ENCODE assay signal across 8 cellular contexts in the genomic region with DNA sequence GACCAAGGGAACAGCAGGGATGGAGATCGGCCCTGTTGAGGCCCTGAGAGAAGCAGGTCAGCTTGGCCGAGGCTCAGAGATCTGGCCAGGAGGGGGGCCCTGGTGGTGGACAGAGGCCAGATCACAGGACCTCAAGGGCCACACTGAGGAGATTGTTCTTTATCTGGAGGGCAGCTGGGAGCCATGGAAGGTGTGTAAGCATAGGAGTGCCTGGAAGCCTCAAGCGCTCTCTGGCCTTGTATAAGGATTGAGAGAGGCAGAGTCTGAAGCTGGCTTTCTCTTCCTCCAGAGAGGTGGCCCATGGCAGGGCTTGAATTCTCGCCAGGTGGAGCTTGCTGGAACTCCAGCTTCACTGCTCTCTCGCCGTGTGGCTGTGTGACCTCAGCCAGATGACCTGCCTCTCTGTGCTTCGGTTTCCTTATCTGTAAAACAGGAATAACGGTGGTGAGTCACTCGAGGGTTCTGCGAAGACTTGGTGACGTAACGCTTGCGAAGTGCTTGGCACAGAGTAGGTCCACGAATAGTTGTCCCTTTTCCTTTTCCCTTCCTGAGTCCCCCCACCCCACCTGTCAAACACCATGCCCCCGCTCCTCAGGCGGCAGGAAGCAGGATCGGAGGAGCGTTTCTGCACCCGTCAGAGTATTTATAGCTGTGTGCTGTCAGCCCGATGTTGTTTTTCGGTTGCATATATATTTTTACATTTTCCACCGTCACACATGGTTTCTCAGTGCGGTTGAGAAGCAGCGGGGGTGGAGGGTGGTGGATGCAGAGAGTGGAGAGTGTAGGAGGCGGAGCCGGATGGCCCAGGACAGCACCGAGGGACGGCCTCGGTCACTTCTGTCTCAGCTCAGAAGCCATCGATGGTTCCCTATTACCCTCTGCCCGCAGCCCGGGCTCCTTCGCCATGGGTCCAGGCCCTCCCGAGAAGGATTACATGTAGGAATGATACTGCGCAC. TPM values are rescaled to one million over a fixed set of nuclear protein-coding genes. Genes with fewer than 3 reads are reported as not detected.
A peak's percentile ranks its signal among the peaks of the same experiment; 100 is the strongest.
DNase-seq lines count a peak whose midpoint lies in the region; ATAC-seq and TF ChIP-seq lines count a peak whose summit lies in the region.

No MANE protein-coding gene starts in this region.

- H3K27ac Mint-ChIP-seq in activated T-cell treated with anti-CD3 and anti-CD28 coated beads, Interleukin-2, amount 50 U/mL, for 72 hours, result peak overlapping the region; percentile 95
- peak overlapping the region; percentile 97 for H3K27ac Mint-ChIP-seq in stimulated activated effector memory CD8-positive, alpha-beta T cell treated with anti-CD3 and anti-CD28 coated beads, Interleukin-12 subunit alpha, Interleukin-12 subunit beta, amount 100 ng/mL, for 72 hours

- H3K27me3 ChIP-seq in right lobe of liver, result no peaks in the 10 kb centered on the region

- TF ChIP-seq POLR2A in right lobe of liver (IDR thresholded peaks at IDR 0.05), result no peak

- 49% methylated on average over 17 of the region's 35 CpGs for WGBS in right lobe of liver (ENCODE audit: insufficient coverage, low coverage, low lambda C conversion rate, missing lambda C conversion rate)

- H3K9me3 ChIP-seq in right lobe of liver, result no peaks in the 10 kb centered on the region

- POLR2A ChIA-PET in HEK293T (lab: Yijun Ruan, JAX), result no interaction called here

- H3K36me3 Mint-ChIP-seq in activated T-cell treated with anti-CD3 and anti-CD28 coated beads, Interleukin-2, amount 50 U/mL, for 72 hours (ENCODE audit: insufficient read depth in 2 of 2), result no peaks in the 10 kb centered on the region
- peaks cover 17% of the 10 kb centered on the region for H3K36me3 Mint-ChIP-seq in stimulated activated effector memory CD8-positive, alpha-beta T cell treated with anti-CD3 and anti-CD28 coated beads, Interleukin-12 subunit alpha, Interleukin-12 subunit beta, amount 100 ng/mL, for 72 hours

- H3K4me1 Mint-ChIP-seq in activated T-cell treated with anti-CD3 and anti-CD28 coated beads, Interleukin-2, amount 50 U/mL, for 72 hours (ENCODE audit: low read depth), result peaks cover 59% of the 10 kb centered on the region
- H3K4me1 Mint-ChIP-seq in stimulated activated effector memory CD8-positive, alpha-beta T cell treated with anti-CD3 and anti-CD28 coated beads, Interleukin-12 subunit alpha, Interleukin-12 subunit beta, amount 100 ng/mL, for 72 hours, result peaks cover 52% of the 10 kb centered on the region

- H3K36me3 ChIP-seq in right lobe of liver, result no peaks in the 10 kb centered on the region

- no peaks in the 10 kb centered on the region for H3K4me1 ChIP-seq in right lobe of liver

- peak overlapping the region; percentile 73 to 86 for H3K4me3 Mint-ChIP-seq in activated T-cell treated with anti-CD3 and anti-CD28 coated beads, Interleukin-2, amount 50 U/mL, for 72 hours
- peak overlapping the region; percentile 78 for H3K4me3 Mint-ChIP-seq in stimulated activated effector memory CD8-positive, alpha-beta T cell treated with anti-CD3 and anti-CD28 coated beads, Interleukin-12 subunit alpha, Interleukin-12 subunit beta, amount 100 ng/mL, for 72 hours

- TF ChIP-seq CTCF in right lobe of liver (IDR thresholded peaks at IDR 0.05), result no peak

- DNase-seq in NAMALWA (ENCODE audit: low spot score), result peak; percentile 96
- peak; percentile 79 to 84 for DNase-seq in activated T-cell treated with anti-CD3 and anti-CD28 coated beads, Interleukin-2, amount 50 U/mL, for 72 hours
- no peak for DNase-seq in right lobe of liver
- DNase-seq in stimulated activated effector memory CD8-positive, alpha-beta T cell treated with anti-CD3 and anti-CD28 coated beads, Interleukin-12 subunit alpha, Interleukin-12 subunit beta, amount 100 ng/mL, for 72 hours (ENCODE audit: low spot score in 2 of 2), result peak; percentile 64 to 88
- DNase-seq in HEK293T (ENCODE audit: extremely low spot score), result no peak
- no peak for DNase-seq in NCI-H69 (lab: John Stamatoyannopoulos, UW)

- ATAC-seq in GM21717 (IDR thresholded peaks at IDR 0.05; ENCODE audit: unreplicated experiment) (peak; percentile 62), right lobe of liver (peak; percentile 54 to 67 (median 60))
- peak; percentile 83 to 84 for ATAC-seq in activated T-cell treated with anti-CD3 and anti-CD28 coated beads, Interleukin-2, amount 50 U/mL, for 72 hours (replicated peaks in 1 of 2)
- peak; percentile 86 for ATAC-seq in stimulated activated effector memory CD8-positive, alpha-beta T cell treated with anti-CD3 and anti-CD28 coated beads, Interleukin-12 subunit alpha, Interleukin-12 subunit beta, amount 100 ng/mL, for 72 hours

- intact Hi-C loops in right lobe of liver (cut with DNase I), result no loop called here

- CTCF ChIA-PET in HEK293T (lab: Yijun Ruan, JAX), result no interaction called here

- H3K4me3 ChIP-seq in GM08714 (ENCODE audit: low read length), result peak overlapping the region; percentile 9; the same call in 1 of the 2 replicates
- H3K4me3 ChIP-seq in right lobe of liver, result peak overlapping the region in 1 of 3 donors; percentile 13

- H3K27me3 Mint-ChIP-seq in activated T-cell treated with anti-CD3 and anti-CD28 coated beads, Interleukin-2, amount 50 U/mL, for 72 hours (ENCODE audit: low read depth), result no peaks in the 10 kb centered on the region

- H3K9me3 Mint-ChIP-seq in activated T-cell treated with anti-CD3 and anti-CD28 coated beads, Interleukin-2, amount 50 U/mL, for 72 hours, result no peaks in the 10 kb centered on the region
- H3K9me3 Mint-ChIP-seq in stimulated activated effector memory CD8-positive, alpha-beta T cell treated with anti-CD3 and anti-CD28 coated beads, Interleukin-12 subunit alpha, Interleukin-12 subunit beta, amount 100 ng/mL, for 72 hours, result no peaks in the 10 kb centered on the region

- no peak overlapping the region for H3K27ac ChIP-seq in right lobe of liver

TF ChIP-seq in HEK293T, 16 proteins besides CTCF, POLR2A, EP300 and RAD21:
- TF ChIP-seq SP1 (IDR thresholded peaks at IDR 0.05) (no peak), ZNF384 (IDR thresholded peaks at IDR 0.05) (no peak), FOXA1 (IDR thresholded peaks at IDR 0.05) (no peak), FOXM1 (IDR thresholded peaks at IDR 0.05; ENCODE audit: borderline replicate concordance) (no peak), TARDBP (IDR thresholded peaks at IDR 0.05) (no peak), FOXK2 (IDR thresholded peaks at IDR 0.05) (no peak), ELF4 (IDR thresholded peaks at IDR 0.05) (no peak), SUZ12 (IDR thresholded peaks at IDR 0.05) (no peak), BHLHE40 (IDR thresholded peaks at IDR 0.05; ENCODE audit: borderline replicate concordance) (no peak), NFRKB (IDR thresholded peaks at IDR 0.05) (no peak), LEF1 (IDR thresholded peaks at IDR 0.05; ENCODE audit: borderline replicate concordance) (no peak), ARNT (IDR thresholded peaks at IDR 0.05) (no peak), CTBP1 (IDR thresholded peaks at IDR 0.05; ENCODE audit: borderline replicate concordance) (no peak), HDGF (IDR thresholded peaks at IDR 0.05; ENCODE audit: borderline replicate concordance) (no peak), L3MBTL2 (conservative IDR thresholded peaks at IDR 0.05) (no peak)
- TF ChIP-seq, protein P1, sequence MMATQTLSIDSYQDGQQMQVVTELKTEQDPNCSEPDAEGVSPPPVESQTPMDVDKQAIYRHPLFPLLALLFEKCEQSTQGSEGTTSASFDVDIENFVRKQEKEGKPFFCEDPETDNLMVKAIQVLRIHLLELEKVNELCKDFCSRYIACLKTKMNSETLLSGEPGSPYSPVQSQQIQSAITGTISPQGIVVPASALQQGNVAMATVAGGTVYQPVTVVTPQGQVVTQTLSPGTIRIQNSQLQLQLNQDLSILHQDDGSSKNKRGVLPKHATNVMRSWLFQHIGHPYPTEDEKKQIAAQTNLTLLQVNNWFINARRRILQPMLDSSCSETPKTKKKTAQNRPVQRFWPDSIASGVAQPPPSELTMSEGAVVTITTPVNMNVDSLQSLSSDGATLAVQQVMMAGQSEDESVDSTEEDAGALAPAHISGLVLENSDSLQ (IDR thresholded peaks at IDR 0.05), result no peak

RNA-seq across cellular contexts. Expression of a gene that starts 17.0 kb away (rescaled TPM):
- total RNA-seq in activated T-cell treated with anti-CD3 and anti-CD28 coated beads, Interleukin-2, amount 50 U/mL, for 72 hours, result not detected
- not detected for total RNA-seq in right lobe of liver

Comparison
In these comparisons a context has a peak if more than half of its experiments do, and no peak if none do; other contexts are left out.
1. DNase-seq: peak in NAMALWA (single experiment), activated T-cell treated with anti-CD3 and anti-CD28 coated beads, Interleukin-2, amount 50 U/mL, for 72 hours (2 of 2) and stimulated activated effector memory CD8-positive, alpha-beta T cell treated with anti-CD3 and anti-CD28 coated beads, Interleukin-12 subunit alpha, Interleukin-12 subunit beta, amount 100 ng/mL, for 72 hours (2 of 2); none in right lobe of liver (0 of 3), HEK293T (single experiment) and NCI-H69 (single experiment).
2. Peak in every context shown above with its lines, with median percentiles within 50 percentile points of each other: ATAC-seq.